In genomic region chr9:107215381-107215780, GRCh38 we compare ENCODE assay signal across 17 cellular contexts.
DNase-seq lines count a peak whose midpoint lies in the region; ATAC-seq and TF ChIP-seq lines count a peak whose summit lies in the region.
"Had no signal": no experiment of that assay in that cellular context is flagged by ENCODE, and none has a peak within 500 bp of the region (broad histone marks: within the 10 kb centered on the region; RNA-seq: fewer than 3 reads in every experiment).

No MANE protein-coding gene starts in this region.

- H3K36me3 ChIP-seq in Karpas-422 (ENCODE audit: insufficient read depth, low read length) (no peaks in the 10 kb centered on the region), hepatocyte (replicated peaks; ENCODE audit: insufficient read depth, low read depth) (no peaks in the 10 kb centered on the region)
- H3K36me3 ChIP-seq: BE2C, tibial nerve had no signal

- no peak overlapping the region for H3K4me2 ChIP-seq in Karpas-422 (ENCODE audit: low read depth, low read length, poor library complexity, severe bottlenecking)
- no peak overlapping the region for H3K4me2 ChIP-seq in hepatocyte

- H3K79me2 ChIP-seq in Karpas-422 (ENCODE audit: low read length), result no peaks in the 10 kb centered on the region
- no peaks in the 10 kb centered on the region for H3K79me2 ChIP-seq in hepatocyte

- H3K9me3 ChIP-seq in Karpas-422 (ENCODE audit: low read length) (no peaks in the 10 kb centered on the region), T-helper 17 cell (ENCODE audit: control insufficient read depth, low read length, poor library complexity, severe bottlenecking) (no peaks in the 10 kb centered on the region), hepatocyte (ENCODE audit: low read depth) (no peaks in the 10 kb centered on the region)
- H3K9me3 ChIP-seq: BE2C, tibial nerve had no signal

- H4K20me1 ChIP-seq in Karpas-422 (ENCODE audit: insufficient read depth, low read depth, low read length), result no peaks in the 10 kb centered on the region
- H4K20me1 ChIP-seq in hepatocyte (ENCODE audit: insufficient read depth, poor library complexity, severe bottlenecking), result no peaks in the 10 kb centered on the region

- H2AFZ ChIP-seq in Karpas-422 (ENCODE audit: low read length), result no peak overlapping the region
- H2AFZ ChIP-seq in hepatocyte, result no peak overlapping the region

- H3K4me1 ChIP-seq in Karpas-422 (ENCODE audit: low read length), result 0 out of 2 replicates have a peak, but pooled peaks cover 3% of the 10 kb centered on the region
- no peaks in the 10 kb centered on the region for H3K4me1 ChIP-seq in hepatocyte (ENCODE audit: insufficient read depth)

- H3K4me3 ChIP-seq in Karpas-422 (ENCODE audit: low read length), result no peak overlapping the region
- no peak overlapping the region for H3K4me3 ChIP-seq in astrocyte of the cerebellum (ENCODE audit: low read depth, low read length)
- no peak overlapping the region for H3K4me3 ChIP-seq in hepatocyte
- H3K4me3 ChIP-seq: tibial nerve had no signal

- no peaks in the 10 kb centered on the region for H3K9me2 ChIP-seq in Karpas-422 (replicated peaks; ENCODE audit: insufficient read depth, low read length)
- H3K9me2 ChIP-seq in hepatocyte (replicated peaks; ENCODE audit: insufficient read depth), result no peaks in the 10 kb centered on the region

- H3K4me3 Mint-ChIP-seq in T-helper 17 cell, result no peak overlapping the region
- H3K4me3 Mint-ChIP-seq: activated T-cell treated with anti-CD3 and anti-CD28 coated beads, Interleukin-2, amount 50 U/mL, for 72 hours had no signal

- DNase-seq in EH (ENCODE audit: low read depth), result peak; percentile 54
- peak; percentile 2 for DNase-seq in Karpas-422
- peak; percentile 16 for DNase-seq in astrocyte of the cerebellum (ENCODE audit: low read depth)
- DNase-seq in kidney tubule cell (ENCODE audit: low spot score), result peak; percentile 53
- no peak for DNase-seq in T-helper 17 cell
- DNase-seq in hepatocyte (ENCODE audit: low spot score), result no peak
- DNase-seq: activated T-cell treated with anti-CD3 and anti-CD28 coated beads, Interleukin-2, amount 50 U/mL, for 72 hours; BE2C; DMS53; effector memory CD4-positive, alpha-beta T cell; kidney; NCI-H187; T-helper 9 cell had no signal

- H3K27me3 ChIP-seq in Karpas-422 (ENCODE audit: low read length) (no peaks in the 10 kb centered on the region), hepatocyte (no peaks in the 10 kb centered on the region)
- H3K27me3 ChIP-seq: BE2C, tibial nerve had no signal

- peaks cover 24% of the 10 kb centered on the region for H3K27me3 Mint-ChIP-seq in T-helper 17 cell

- H3K27ac ChIP-seq in Karpas-422 (ENCODE audit: low read length) (no peak overlapping the region), hepatocyte (no peak overlapping the region)
- H3K27ac ChIP-seq: tibial nerve had no signal

- no peak overlapping the region for H3K27ac Mint-ChIP-seq in T-helper 17 cell
- H3K27ac Mint-ChIP-seq: activated T-cell treated with anti-CD3 and anti-CD28 coated beads, Interleukin-2, amount 50 U/mL, for 72 hours had no signal

- WGBS in hepatocyte (ENCODE audit: low lambda C conversion rate, missing lambda C conversion rate), result 95% methylated on average over 2 of the region's 2 CpGs

- no peak overlapping the region for H3K9ac ChIP-seq in Karpas-422 (ENCODE audit: low read length)

- no peak for TF ChIP-seq CTCF in astrocyte of the cerebellum (IDR thresholded peaks at IDR 0.05; ENCODE audit: low read depth, low read length, missing control alignments)
- no peak for TF ChIP-seq CTCF in hepatocyte (IDR thresholded peaks at IDR 0.05; ENCODE audit: poor library complexity)

- no peak for ATAC-seq in HG02938 (IDR thresholded peaks at IDR 0.05; ENCODE audit: unreplicated experiment)
- ATAC-seq in T-helper 17 cell, result no peak
- ATAC-seq in HG02798 (IDR thresholded peaks at IDR 0.05; ENCODE audit: poor library complexity, unreplicated experiment), result no peak
- ATAC-seq: activated T-cell treated with anti-CD3 and anti-CD28 coated beads, Interleukin-2, amount 50 U/mL, for 72 hours; Right ventricle myocardium inferior had no signal

- in situ Hi-C loops in astrocyte of the cerebellum (cut with HindIII; ENCODE audit: low sequenced_read_pairs), result no loop called here

- H3K4me1 Mint-ChIP-seq in T-helper 17 cell, result peaks cover 6% of the 10 kb centered on the region

- no peaks in the 10 kb centered on the region for H3K36me3 Mint-ChIP-seq in T-helper 17 cell (ENCODE audit: low read depth)

Comparison
In these comparisons a context has a peak if more than half of its experiments do, and no peak if none do; other contexts are left out.
1. DNase-seq: peak in EH (single experiment), Karpas-422 (single experiment), astrocyte of the cerebellum (single experiment) and kidney tubule cell (single experiment); none in T-helper 17 cell (0 of 3) and hepatocyte (single experiment).